In the genomic region with DNA sequence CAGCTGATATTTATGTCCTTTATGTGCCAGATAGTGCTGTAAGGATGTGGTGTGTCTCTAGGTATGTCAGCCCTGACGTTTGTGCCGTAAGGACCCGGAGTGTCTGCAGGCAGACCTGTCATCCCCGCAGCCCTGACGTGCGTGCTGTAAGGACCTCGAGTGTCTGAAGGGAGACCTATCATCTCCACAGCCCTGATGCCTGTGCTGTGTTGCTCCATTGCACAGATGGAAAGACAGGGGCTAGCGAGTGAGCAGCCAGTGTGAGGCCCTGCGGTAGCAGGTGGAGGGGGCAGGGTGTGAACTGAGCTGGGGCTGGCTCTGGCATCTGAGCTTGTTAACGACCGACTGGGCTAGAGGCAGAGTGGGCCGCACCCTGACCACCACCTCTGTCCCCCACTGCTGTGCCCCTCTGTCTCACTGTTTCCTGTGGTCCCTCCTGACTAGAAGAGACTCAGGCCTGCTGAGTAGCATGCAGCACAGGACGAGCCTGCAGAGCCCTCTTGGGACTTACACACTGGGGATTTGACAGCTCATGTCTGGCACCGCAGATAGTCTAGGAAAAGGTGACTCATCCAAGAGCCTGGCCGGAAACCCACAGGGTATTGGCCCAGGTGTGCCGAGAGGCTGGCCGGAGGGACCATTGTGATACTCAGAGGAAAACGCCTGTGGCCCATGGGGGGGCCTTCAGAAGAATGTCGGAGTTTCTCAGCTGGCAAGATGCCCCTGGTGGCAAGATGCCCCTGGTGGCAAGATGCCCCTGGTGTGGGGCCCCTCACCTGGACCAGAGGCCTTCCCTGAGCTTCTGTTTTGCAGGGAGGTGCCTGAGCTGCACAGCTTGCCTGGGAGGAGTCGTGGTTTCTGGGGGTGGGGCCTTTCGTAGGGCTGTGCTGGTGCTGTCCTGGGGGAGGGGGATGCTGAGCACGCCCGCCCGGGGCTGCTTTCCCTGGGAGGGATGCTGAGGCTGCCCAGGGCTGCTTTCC, we compare ENCODE assay signal across 1 cellular context.
TF ChIP-seq lines count a peak whose summit lies in the region.

No MANE protein-coding gene starts in this region.

TF ChIP-seq in HEK293, 187 proteins besides CTCF, POLR2A, EP300 and RAD21 (continued from another document and continues in another):
- TF ChIP-seq ZFP69B (tag by site-specific recombination; IDR thresholded peaks at IDR 0.05) (no peak), ZNF660 (tag by site-specific recombination; IDR thresholded peaks at IDR 0.05) (no peak), ZFP37 (tag by site-specific recombination; IDR thresholded peaks at IDR 0.05) (peak; percentile 36; the same call in 1 of the 2 replicates), ZNF366 (tag by site-specific recombination; conservative IDR thresholded peaks at IDR 0.05) (peak; percentile 64; the same call in 1 of the 2 replicates), INSM2 (tag by site-specific recombination; IDR thresholded peaks at IDR 0.05) (peak; percentile 4; the same call in 1 of the 2 replicates), ZNF341 (tag by site-specific recombination; IDR thresholded peaks at IDR 0.05; ENCODE audit: low read depth) (peak; percentile 89), TRIM28 (IDR thresholded peaks at IDR 0.05; ENCODE audit: borderline replicate concordance, low read length) (no peak), ZNF416 (tag by site-specific recombination; IDR thresholded peaks at IDR 0.05) (no peak), PATZ1 (tag by site-specific recombination; IDR thresholded peaks at IDR 0.05) (peak; percentile 53; the same call in 1 of the 2 replicates), ZFP41 (tag by site-specific recombination; IDR thresholded peaks at IDR 0.05; ENCODE audit: borderline replicate concordance) (no peak), ZNF146 (tag by site-specific recombination; IDR thresholded peaks at IDR 0.05) (no peak), TCF7L2 (IDR thresholded peaks at IDR 0.05; ENCODE audit: borderline replicate concordance, low read depth, low read length) (no peak), ZSCAN23 (tag by site-specific recombination; IDR thresholded peaks at IDR 0.05) (no peak), ZNF623 (tag by site-specific recombination; IDR thresholded peaks at IDR 0.05) (peak; percentile 14; the same call in 1 of the 2 replicates), SP3 (tag by site-specific recombination; IDR thresholded peaks at IDR 0.05) (peak; percentile 68), ZNF626 (tag by site-specific recombination; IDR thresholded peaks at IDR 0.05) (no peak), ELK4 (IDR thresholded peaks at IDR 0.05; ENCODE audit: borderline replicate concordance, low read depth, low read length) (no peak), ZNF398 (tag by site-specific recombination; IDR thresholded peaks at IDR 0.05) (no peak), ZNF19 (tag by site-specific recombination; IDR thresholded peaks at IDR 0.05; ENCODE audit: low read depth) (no peak), ZNF791 (tag by site-specific recombination; IDR thresholded peaks at IDR 0.05) (no peak), ZSCAN16 (tag by site-specific recombination; IDR thresholded peaks at IDR 0.05) (no peak), ZNF664 (tag by site-specific recombination; IDR thresholded peaks at IDR 0.05) (no peak), ZNF521 (tag by site-specific recombination; IDR thresholded peaks at IDR 0.05) (no peak), ZNF202 (tag by site-specific recombination; IDR thresholded peaks at IDR 0.05; ENCODE audit: borderline replicate concordance) (no peak), ZNF324 (tag by site-specific recombination; IDR thresholded peaks at IDR 0.05) (no peak), MZF1 (tag by site-specific recombination; IDR thresholded peaks at IDR 0.05; ENCODE audit: borderline replicate concordance) (no peak), HOXD13 (CRISPR knock-in tag; IDR thresholded peaks at IDR 0.05; ENCODE audit: borderline replicate concordance) (no peak), ZBTB11 (tag by site-specific recombination; conservative IDR thresholded peaks at IDR 0.05; ENCODE audit: low read depth) (0 out of 2 replicates have a peak, but pooled peaks have one; percentile 10), ZBTB17 (tag by site-specific recombination; IDR thresholded peaks at IDR 0.05) (peak; percentile 96), SP2 (tag by site-specific recombination; IDR thresholded peaks at IDR 0.05) (peak; percentile 43; the same call in 1 of the 2 replicates)
- TF ChIP-seq, protein P1, sequence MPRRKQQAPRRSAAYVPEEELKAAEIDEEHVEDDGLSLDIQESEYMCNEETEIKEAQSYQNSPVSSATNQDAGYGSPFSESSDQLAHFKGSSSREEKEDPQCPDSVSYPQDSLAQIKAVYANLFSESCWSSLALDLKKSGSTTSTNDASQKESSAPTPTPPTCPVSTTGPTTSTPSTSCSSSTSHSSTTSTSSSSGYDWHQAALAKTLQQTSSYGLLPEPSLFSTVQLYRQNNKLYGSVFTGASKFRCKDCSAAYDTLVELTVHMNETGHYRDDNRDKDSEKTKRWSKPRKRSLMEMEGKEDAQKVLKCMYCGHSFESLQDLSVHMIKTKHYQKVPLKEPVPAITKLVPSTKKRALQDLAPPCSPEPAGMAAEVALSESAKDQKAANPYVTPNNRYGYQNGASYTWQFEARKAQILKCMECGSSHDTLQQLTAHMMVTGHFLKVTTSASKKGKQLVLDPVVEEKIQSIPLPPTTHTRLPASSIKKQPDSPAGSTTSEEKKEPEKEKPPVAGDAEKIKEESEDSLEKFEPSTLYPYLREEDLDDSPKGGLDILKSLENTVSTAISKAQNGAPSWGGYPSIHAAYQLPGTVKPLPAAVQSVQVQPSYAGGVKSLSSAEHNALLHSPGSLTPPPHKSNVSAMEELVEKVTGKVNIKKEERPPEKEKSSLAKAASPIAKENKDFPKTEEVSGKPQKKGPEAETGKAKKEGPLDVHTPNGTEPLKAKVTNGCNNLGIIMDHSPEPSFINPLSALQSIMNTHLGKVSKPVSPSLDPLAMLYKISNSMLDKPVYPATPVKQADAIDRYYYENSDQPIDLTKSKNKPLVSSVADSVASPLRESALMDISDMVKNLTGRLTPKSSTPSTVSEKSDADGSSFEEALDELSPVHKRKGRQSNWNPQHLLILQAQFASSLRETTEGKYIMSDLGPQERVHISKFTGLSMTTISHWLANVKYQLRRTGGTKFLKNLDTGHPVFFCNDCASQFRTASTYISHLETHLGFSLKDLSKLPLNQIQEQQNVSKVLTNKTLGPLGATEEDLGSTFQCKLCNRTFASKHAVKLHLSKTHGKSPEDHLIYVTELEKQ (tag by site-specific recombination; IDR thresholded peaks at IDR 0.05; ENCODE audit: borderline replicate concordance) = peak; percentile 28; the same call in 1 of the 2 replicates
- TF ChIP-seq, protein P2, sequence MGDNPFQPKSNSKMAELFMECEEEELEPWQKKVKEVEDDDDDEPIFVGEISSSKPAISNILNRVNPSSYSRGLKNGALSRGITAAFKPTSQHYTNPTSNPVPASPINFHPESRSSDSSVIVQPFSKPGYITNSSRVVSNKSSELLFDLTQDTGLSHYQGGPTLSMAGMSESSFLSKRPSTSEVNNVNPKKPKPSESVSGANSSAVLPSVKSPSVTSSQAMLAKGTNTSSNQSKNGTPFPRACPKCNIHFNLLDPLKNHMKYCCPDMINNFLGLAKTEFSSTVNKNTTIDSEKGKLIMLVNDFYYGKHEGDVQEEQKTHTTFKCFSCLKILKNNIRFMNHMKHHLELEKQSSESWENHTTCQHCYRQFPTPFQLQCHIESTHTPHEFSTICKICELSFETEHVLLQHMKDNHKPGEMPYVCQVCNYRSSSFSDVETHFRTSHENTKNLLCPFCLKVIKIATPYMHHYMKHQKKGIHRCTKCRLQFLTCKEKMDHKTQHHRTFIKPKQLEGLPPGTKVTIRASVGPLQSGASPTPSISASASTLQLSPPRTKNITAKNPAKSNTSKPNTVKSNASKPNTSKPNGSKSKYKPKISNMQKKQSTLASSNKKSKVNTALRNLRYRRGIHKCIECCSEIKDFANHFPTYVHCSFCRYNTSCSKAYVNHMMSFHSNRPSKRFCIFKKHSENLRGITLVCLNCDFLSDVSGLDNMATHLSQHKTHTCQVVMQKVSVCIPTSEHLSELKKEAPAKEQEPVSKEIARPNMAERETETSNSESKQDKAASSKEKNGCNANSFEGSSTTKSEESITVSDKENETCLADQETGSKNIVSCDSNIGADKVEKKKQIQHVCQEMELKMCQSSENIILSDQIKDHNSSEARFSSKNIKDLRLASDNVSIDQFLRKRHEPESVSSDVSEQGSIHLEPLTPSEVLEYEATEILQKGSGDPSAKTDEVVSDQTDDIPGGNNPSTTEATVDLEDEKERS (tag by site-specific recombination; IDR thresholded peaks at IDR 0.05) = no peak
- TF ChIP-seq, protein P3, sequence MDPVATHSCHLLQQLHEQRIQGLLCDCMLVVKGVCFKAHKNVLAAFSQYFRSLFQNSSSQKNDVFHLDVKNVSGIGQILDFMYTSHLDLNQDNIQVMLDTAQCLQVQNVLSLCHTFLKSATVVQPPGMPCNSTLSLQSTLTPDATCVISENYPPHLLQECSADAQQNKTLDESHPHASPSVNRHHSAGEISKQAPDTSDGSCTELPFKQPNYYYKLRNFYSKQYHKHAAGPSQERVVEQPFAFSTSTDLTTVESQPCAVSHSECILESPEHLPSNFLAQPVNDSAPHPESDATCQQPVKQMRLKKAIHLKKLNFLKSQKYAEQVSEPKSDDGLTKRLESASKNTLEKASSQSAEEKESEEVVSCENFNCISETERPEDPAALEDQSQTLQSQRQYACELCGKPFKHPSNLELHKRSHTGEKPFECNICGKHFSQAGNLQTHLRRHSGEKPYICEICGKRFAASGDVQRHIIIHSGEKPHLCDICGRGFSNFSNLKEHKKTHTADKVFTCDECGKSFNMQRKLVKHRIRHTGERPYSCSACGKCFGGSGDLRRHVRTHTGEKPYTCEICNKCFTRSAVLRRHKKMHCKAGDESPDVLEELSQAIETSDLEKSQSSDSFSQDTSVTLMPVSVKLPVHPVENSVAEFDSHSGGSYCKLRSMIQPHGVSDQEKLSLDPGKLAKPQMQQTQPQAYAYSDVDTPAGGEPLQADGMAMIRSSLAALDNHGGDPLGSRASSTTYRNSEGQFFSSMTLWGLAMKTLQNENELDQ (tag by site-specific recombination; IDR thresholded peaks at IDR 0.05; ENCODE audit: low read depth) = no peak
